Comparison of ENCODE assay signal across 1 cellular context in genomic region chr14:74492413-74493342, GRCh38.
TF ChIP-seq lines count a peak whose summit lies in the region.

Gene NPC2 (minus strand): TSS chr14:74493305. CDS start chr14:74493274, 31 bp downstream.

TF ChIP-seq in HepG2, 621 proteins besides CTCF, POLR2A, EP300 and RAD21 (continued from another document and continues in another):
- TF ChIP-seq BATF2 (CRISPR knock-in tag; IDR thresholded peaks at IDR 0.05) = no peak
- TF ChIP-seq KIAA2018 (CRISPR knock-in tag; IDR thresholded peaks at IDR 0.05; ENCODE audit: borderline replicate concordance) = no peak
- no peak for TF ChIP-seq U2AF1 (optimal IDR thresholded peaks at IDR 0.05; ENCODE audit: low read depth, low read length)
- no peak for TF ChIP-seq ASH2L (IDR thresholded peaks at IDR 0.05; ENCODE audit: insufficient read length, low read depth, low read length)
- TF ChIP-seq ZBTB21 (CRISPR knock-in tag; IDR thresholded peaks at IDR 0.05) = no peak
- TF ChIP-seq RFX3 (CRISPR knock-in tag; IDR thresholded peaks at IDR 0.05) = no peak
- TF ChIP-seq ZNF326 (CRISPR knock-in tag; IDR thresholded peaks at IDR 0.05; ENCODE audit: borderline replicate concordance) = no peak
- no peak for TF ChIP-seq SP140L (CRISPR knock-in tag; IDR thresholded peaks at IDR 0.05; ENCODE audit: borderline replicate concordance)
- no peak for TF ChIP-seq MTF1 (CRISPR knock-in tag; IDR thresholded peaks at IDR 0.05)
- TF ChIP-seq ZNF891 (CRISPR knock-in tag; IDR thresholded peaks at IDR 0.05) = no peak
- peak; percentile 53 for TF ChIP-seq BCL3 (CRISPR knock-in tag; IDR thresholded peaks at IDR 0.05)
- no peak for TF ChIP-seq SMARCC2 (IDR thresholded peaks at IDR 0.05)
- TF ChIP-seq MLX (CRISPR knock-in tag; IDR thresholded peaks at IDR 0.05) = no peak
- TF ChIP-seq YEATS2 (CRISPR knock-in tag; IDR thresholded peaks at IDR 0.05; ENCODE audit: borderline replicate concordance) = no peak
- no peak for TF ChIP-seq RORA (CRISPR knock-in tag; IDR thresholded peaks at IDR 0.05)
- no peak for TF ChIP-seq SOX13 (IDR thresholded peaks at IDR 0.05)
- TF ChIP-seq SOX13 (CRISPR knock-in tag; conservative IDR thresholded peaks at IDR 0.05 in 1 of 2, IDR thresholded peaks at IDR 0.05 in 1 of 2) = 0 out of 4 replicates have a peak, but pooled peaks of 1 of the 2 experiments have one; percentile 28
- no peak for TF ChIP-seq ZNF557 (CRISPR knock-in tag; IDR thresholded peaks at IDR 0.05)
- peak; percentile 51 for TF ChIP-seq SKI (IDR thresholded peaks at IDR 0.05; ENCODE audit: partially characterized antibody)
- TF ChIP-seq SMARCE1 (IDR thresholded peaks at IDR 0.05; ENCODE audit: borderline replicate concordance) = no peak
- 0 out of 2 replicates have a peak, but pooled peaks have one; percentile 51 for TF ChIP-seq TIGD3 (CRISPR knock-in tag; IDR thresholded peaks at IDR 0.05; ENCODE audit: borderline replicate concordance)
- TF ChIP-seq ZNF691 (CRISPR knock-in tag; IDR thresholded peaks at IDR 0.05; ENCODE audit: borderline replicate concordance, low read depth) = 0 out of 2 replicates have a peak, but pooled peaks have one; percentile 35
- no peak for TF ChIP-seq ZIK1 (CRISPR knock-in tag; IDR thresholded peaks at IDR 0.05; ENCODE audit: borderline replicate concordance, low read depth)
- no peak for TF ChIP-seq ZNF543 (CRISPR knock-in tag; IDR thresholded peaks at IDR 0.05)
- no peak for TF ChIP-seq ZNF382 (CRISPR knock-in tag; IDR thresholded peaks at IDR 0.05; ENCODE audit: borderline replicate concordance)
- TF ChIP-seq FLYWCH1 (CRISPR knock-in tag; IDR thresholded peaks at IDR 0.05) = no peak
- TF ChIP-seq GTF3A (CRISPR knock-in tag; conservative IDR thresholded peaks at IDR 0.05) = 0 out of 2 replicates have a peak, but pooled peaks have one; percentile 56
- no peak for TF ChIP-seq ZNF441 (CRISPR knock-in tag; IDR thresholded peaks at IDR 0.05; ENCODE audit: borderline replicate concordance)
- no peak for TF ChIP-seq ZNF546 (CRISPR knock-in tag; conservative IDR thresholded peaks at IDR 0.05)
- no peak for TF ChIP-seq SRF (IDR thresholded peaks at IDR 0.05; ENCODE audit: low read depth, low read length)
- no peak for TF ChIP-seq ZC3H4 (CRISPR knock-in tag; IDR thresholded peaks at IDR 0.05; ENCODE audit: borderline replicate concordance)
- TF ChIP-seq ZNF605 (CRISPR knock-in tag; IDR thresholded peaks at IDR 0.05) = no peak
- TF ChIP-seq ZNF563 (CRISPR knock-in tag; IDR thresholded peaks at IDR 0.05) = no peak
- TF ChIP-seq MZF1 (CRISPR knock-in tag; IDR thresholded peaks at IDR 0.05; ENCODE audit: borderline replicate concordance) = no peak
- TF ChIP-seq ZFP41 (CRISPR knock-in tag; IDR thresholded peaks at IDR 0.05; ENCODE audit: borderline replicate concordance) = peak; percentile 53; the same call in 1 of the 2 replicates
- no peak for TF ChIP-seq ZFP90 (CRISPR knock-in tag; IDR thresholded peaks at IDR 0.05; ENCODE audit: borderline replicate concordance)
- no peak for TF ChIP-seq XBP1 (CRISPR knock-in tag; IDR thresholded peaks at IDR 0.05)
- TF ChIP-seq ZNF414 (CRISPR knock-in tag; IDR thresholded peaks at IDR 0.05) = no peak
- TF ChIP-seq ZNF792 (CRISPR knock-in tag; IDR thresholded peaks at IDR 0.05) = no peak
- peak; percentile 77 for TF ChIP-seq ZFY (CRISPR knock-in tag; IDR thresholded peaks at IDR 0.05)
- TF ChIP-seq KMT2A (CRISPR knock-in tag; IDR thresholded peaks at IDR 0.05) = peak; percentile 64
- TF ChIP-seq E2F1 (CRISPR knock-in tag; IDR thresholded peaks at IDR 0.05) = no peak
- TF ChIP-seq SRY (CRISPR knock-in tag; IDR thresholded peaks at IDR 0.05) = no peak; the same call in 1 of the 2 replicates
- no peak for TF ChIP-seq ZNF660 (CRISPR knock-in tag; IDR thresholded peaks at IDR 0.05; ENCODE audit: borderline replicate concordance, low read depth)
- TF ChIP-seq ZNF180 (CRISPR knock-in tag; IDR thresholded peaks at IDR 0.05; ENCODE audit: borderline replicate concordance, low read depth) = no peak
- no peak for TF ChIP-seq TCF7 (IDR thresholded peaks at IDR 0.05; ENCODE audit: low read depth)
- TF ChIP-seq AGO1 (IDR thresholded peaks at IDR 0.05; ENCODE audit: low read depth, low read length, poor library complexity, severe bottlenecking) = no peak
- TF ChIP-seq KDM6A (CRISPR knock-in tag; IDR thresholded peaks at IDR 0.05; ENCODE audit: low read depth) = no peak
- no peak for TF ChIP-seq MED8 (CRISPR knock-in tag; IDR thresholded peaks at IDR 0.05; ENCODE audit: insufficient replicate concordance)
- no peak for TF ChIP-seq PBX3 (CRISPR knock-in tag; IDR thresholded peaks at IDR 0.05; ENCODE audit: borderline replicate concordance)
- TF ChIP-seq ZNF788 (CRISPR knock-in tag; IDR thresholded peaks at IDR 0.05; ENCODE audit: borderline replicate concordance) = no peak
- TF ChIP-seq MED13 (CRISPR knock-in tag; IDR thresholded peaks at IDR 0.05) = 0 out of 2 replicates have a peak, but pooled peaks have one; percentile 56
- TF ChIP-seq KLF16 (CRISPR knock-in tag; IDR thresholded peaks at IDR 0.05) = peak in 1 of 2 experiments; percentile 12; a peak in 1 of 4 replicates
- 0 out of 2 replicates have a peak, but pooled peaks have one; percentile 31 for TF ChIP-seq E2F2 (CRISPR knock-in tag; IDR thresholded peaks at IDR 0.05; ENCODE audit: borderline replicate concordance)
- TF ChIP-seq IRF2 (CRISPR knock-in tag; IDR thresholded peaks at IDR 0.05) = no peak
